ENCODE assay signal across 16 cellular contexts in the genomic region with DNA sequence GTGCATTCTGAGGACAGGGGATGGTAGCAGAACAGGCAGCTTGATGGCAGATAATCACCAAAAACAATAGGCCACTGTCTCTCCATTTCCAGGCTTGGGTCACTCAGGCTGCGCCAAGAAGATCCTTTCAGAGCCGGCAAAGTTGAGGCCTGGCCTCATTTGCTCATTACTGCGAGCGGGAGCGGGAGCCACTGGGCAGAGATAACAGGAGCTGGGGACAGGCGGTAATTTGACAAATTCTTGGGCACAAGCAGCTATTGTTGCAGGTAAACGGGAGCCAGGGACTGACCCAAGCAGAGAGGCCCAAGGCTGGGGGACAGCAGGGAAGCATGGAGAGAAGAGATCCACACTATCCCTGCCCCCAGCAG. TPM values are rescaled to one million over a fixed set of nuclear protein-coding genes. Genes with fewer than 3 reads are reported as not detected.
A peak's percentile ranks its signal among the peaks of the same experiment; 100 is the strongest.
DNase-seq lines count a peak whose midpoint lies in the region; ATAC-seq, FAIRE-seq and TF ChIP-seq lines count a peak whose summit lies in the region.
"Had no signal": no experiment of that assay in that cellular context is flagged by ENCODE, and none has a peak within 500 bp of the region (broad histone marks: within the 10 kb centered on the region; RNA-seq: fewer than 3 reads in every experiment).

No MANE protein-coding gene starts in this region.

- no peak for FAIRE-seq in K562 (lab: Jason Lieb, UNC)
- FAIRE-seq: GM12892 had no signal

- BruUV-seq in K562 (replicated peaks; lab: Mats Ljungman, UMichigan), result no TSS peak

- H2AFZ ChIP-seq in K562 (ENCODE audit: low read depth, low read length), result no peak overlapping the region

- H3K4me1 Mint-ChIP-seq in stimulated activated naive CD8-positive, alpha-beta T cell treated with anti-CD3 and anti-CD28 coated beads, Interleukin-15, amount 100 ng/mL, for 72 hours, result peaks cover 42% of the 10 kb centered on the region

- intact Hi-C loops in K562 (cut with micrococcal nuclease), result no loop called here

- H4K20me1 ChIP-seq in K562 (replicated peaks; ENCODE audit: control insufficient read depth, insufficient read depth, low read length), result peaks cover 34% of the 10 kb centered on the region

- in situ Hi-C loops in HAP-1 (cut with MboI; ENCODE audit: low sequenced_read_pairs) (no loop called here), K562 (cut with MboI) (no loop called here), KBM-7 (cut with MboI; ENCODE audit: low pct_unique_long_range_greater_than_20kb, low sequenced_read_pairs) (no loop called here)

- TF ChIP-seq CTCF in K562 (IDR thresholded peaks at IDR 0.05 in 2 of 3, conservative IDR thresholded peaks at IDR 0.05 in 1 of 3; ENCODE audit: insufficient read depth in 2 of 3, low read depth in 1 of 3, low read length in 3 of 3) (no peak), retinal pigment epithelial cell (conservative IDR thresholded peaks at IDR 0.05; ENCODE audit: low read depth, low read length) (no peak)

- peaks cover 6% of the 10 kb centered on the region for H3K9me1 ChIP-seq in K562 (ENCODE audit: control insufficient read depth, insufficient read depth, low read length)

- H3K27me3 ChIP-seq in HAP-1 (ENCODE audit: low read depth) (no peaks in the 10 kb centered on the region), K562 (ENCODE audit: control insufficient read depth in 2 of 2, insufficient read depth in 2 of 2, low read length in 2 of 2) (peaks cover 54 to 82% of the 10 kb centered on the region in 2 experiments)

- H3K4me3 Mint-ChIP-seq in stimulated activated naive CD8-positive, alpha-beta T cell treated with anti-CD3 and anti-CD28 coated beads, Interleukin-15, amount 100 ng/mL, for 72 hours, result peak overlapping the region in 1 of 2 donors; percentile 50

- H3K9me3 ChIP-seq in HAP-1, result no peaks in the 10 kb centered on the region
- H3K9me3 ChIP-seq in K562 (replicated peaks; ENCODE audit: control insufficient read depth, insufficient read depth, low read depth, low read length), result no peaks in the 10 kb centered on the region
- H3K9me3 ChIP-seq: MG63 had no signal

- H3K4me2 ChIP-seq in K562 (ENCODE audit: insufficient read depth, low read length), result no peak overlapping the region

- ATAC-seq in K562, result peak; percentile 23
- ATAC-seq in stimulated activated naive CD8-positive, alpha-beta T cell treated with anti-CD3 and anti-CD28 coated beads, Interleukin-15, amount 100 ng/mL, for 72 hours, result no peak

- no peak overlapping the region for H3K27ac Mint-ChIP-seq in stimulated activated naive CD8-positive, alpha-beta T cell treated with anti-CD3 and anti-CD28 coated beads, Interleukin-15, amount 100 ng/mL, for 72 hours

- TF ChIP-seq RAD21 in K562 (CRISPR knock-in tag; conservative IDR thresholded peaks at IDR 0.05 in 1 of 2, IDR thresholded peaks at IDR 0.05 in 1 of 2), result no peak

- no peak for TF ChIP-seq POLR2A in K562 (conservative IDR thresholded peaks at IDR 0.05)

- no peaks in the 10 kb centered on the region for H3K79me2 ChIP-seq in K562 (ENCODE audit: control insufficient read depth, insufficient read depth, low read length)

- H3K9me3 Mint-ChIP-seq in stimulated activated naive CD8-positive, alpha-beta T cell treated with anti-CD3 and anti-CD28 coated beads, Interleukin-15, amount 100 ng/mL, for 72 hours, result no peaks in the 10 kb centered on the region

- WGBS in K562 (ENCODE audit: insufficient coverage, low coverage, missing lambda C conversion rate), result 0% methylated on average over 7 of the region's 7 CpGs

- CTCF ChIA-PET in K562 (lab: Yijun Ruan, JAX; ENCODE audit: low intra/inter-chr PET ratio), result no interaction called here

- peaks cover 90% of the 10 kb centered on the region for H3K27me3 Mint-ChIP-seq in stimulated activated naive CD8-positive, alpha-beta T cell treated with anti-CD3 and anti-CD28 coated beads, Interleukin-15, amount 100 ng/mL, for 72 hours

- H3K27ac ChIP-seq in K562 (ENCODE audit: extremely low read depth, low read depth, low read length), result no peak overlapping the region
- H3K27ac ChIP-seq: coronary artery had no signal

- POLR2A ChIA-PET in K562 (lab: Yijun Ruan, JAX), result interaction anchor here (0.8 to 3.0 kb wide), 6 partner anchors 8 to 166 kb away, joined by 3 to 12 read pairs (median 4); partner anchors contain the start of gene RPLP0

- no peak overlapping the region for H3K9ac ChIP-seq in K562 (ENCODE audit: insufficient read depth in 1 of 2, low read depth in 2 of 2, low read length in 2 of 2)

- no peak for TF ChIP-seq EP300 in K562 (IDR thresholded peaks at IDR 0.05; ENCODE audit: low read length)

- H3K36me3 ChIP-seq in HAP-1 (replicated peaks) (peaks cover 48% of the 10 kb centered on the region), K562 (ENCODE audit: control insufficient read depth, insufficient read depth, low read length) (no peaks in the 10 kb centered on the region)
- H3K36me3 ChIP-seq: MG63 had no signal

- H3K4me1 ChIP-seq in HAP-1 (peaks cover 27% of the 10 kb centered on the region), K562 (replicated peaks in 1 of 2; ENCODE audit: control insufficient read depth in 2 of 2, insufficient read depth in 2 of 2, low read length in 2 of 2) (peaks cover 0 to 21% of the 10 kb centered on the region in 2 experiments; a peak in 2 of 5 replicates)

- peak overlapping the region; percentile 44 for H3K4me3 ChIP-seq in HAP-1
- no peak overlapping the region for H3K4me3 ChIP-seq in K562
- H3K4me3 ChIP-seq in retinal pigment epithelial cell (ENCODE audit: low read length), result peak overlapping the region; percentile 59
- H3K4me3 ChIP-seq: coronary artery, MG63 had no signal

- DNase-seq in HAP-1 (ENCODE audit: low spot score in 2 of 2) (no peak), K562 (ENCODE audit: extremely low read depth in 1 of 4, low spot score in 3 of 4) (no peak), medulla oblongata (ENCODE audit: extremely low spot score) (peak; percentile 44), retinal pigment epithelial cell (ENCODE audit: low read depth) (no peak), KBM-7 (no peak), NCI-H82 treated with DMSO at 0.1 percent for 48 hours (lab: John Stamatoyannopoulos, UW; ENCODE audit: unreplicated experiment) (no peak)
- no peak for DNase-seq in stimulated activated naive CD8-positive, alpha-beta T cell treated with anti-CD3 and anti-CD28 coated beads, Interleukin-15, amount 100 ng/mL, for 72 hours
- DNase-seq: activated T-cell treated with anti-CD3 and anti-CD28 coated beads, Interleukin-2, amount 50 U/mL, for 1 hour; hippocampal formation; MG63; NCI-H2029 had no signal

RNA-seq across cellular contexts. Expression of gene MSI1, which starts 2.1 kb away (rescaled TPM):
- total RNA-seq in K562 (2011; cell fraction: chromatin; rRNA removed; ENCODE audit: low replicate concordance), result not detected in 2 replicates
- not detected in 2 replicates for total RNA-seq in K562 (2011; cell fraction: nucleolus; rRNA removed)
- total RNA-seq in K562 (2011; cell fraction: nucleoplasm; rRNA removed), result not detected in 2 replicates
- total RNA-seq in K562 (2014; rRNA removed), result not detected in 2 replicates
- total RNA-seq in K562 (2014; rRNA removed; fragmentation: Illumina TruSeq; extraction: Trizol), result not detected in 2 replicates
- not detected in 2 replicates for total RNA-seq in K562 (2015; rRNA removed; fragmentation: Illumina TruSeq; extraction: Trizol)
- total RNA-seq in K562 (2021), result 0.16 TPM in 2 replicates
- polyA plus RNA-seq in K562 (2011; rRNA removed), result 0.04 TPM in 1 of 2 replicates, not detected in the other
- 0.03 TPM in 1 of 2 replicates, not detected in the other for polyA plus RNA-seq in K562 (2011; cell fraction: cytosol; rRNA removed)
- 0.04 and 0.06 TPM in 2 replicates for polyA plus RNA-seq in K562 (2011; cell fraction: nucleus; rRNA removed)
- polyA plus RNA-seq in K562 (2012), result 0.04 TPM in 1 of 2 replicates, not detected in the other
- polyA plus RNA-seq in K562 (2014; fragmentation: Illumina TruSeq; extraction: Trizol), result not detected in 2 replicates
- not detected for polyA plus RNA-seq in K562 (2014; fragmentation: Nextera tagmentation; extraction: Ambion mirVana)
- not detected in 2 replicates for polyA plus RNA-seq in K562 (2014; rRNA removed)
- 0.33 TPM in 1 of 2 replicates, not detected in the other for polyA minus RNA-seq in K562 (2011; rRNA and poly(A)+ RNA removed)
- polyA minus RNA-seq in K562 (2011; cell fraction: cytosol; rRNA and poly(A)+ RNA removed), result not detected in 2 replicates
- not detected in 2 replicates for polyA minus RNA-seq in K562 (2011; cell fraction: nucleus; rRNA and poly(A)+ RNA removed)
- total RNA-seq: RPMI7951 had no signal
- polyA plus RNA-seq: CD14-positive monocyte had no signal

RNA-seq across cellular contexts. Expression of gene PLA2G1B, which starts 39.3 kb away (rescaled TPM):
- not detected in 2 replicates for total RNA-seq in K562 (2011; cell fraction: chromatin; rRNA removed; ENCODE audit: low replicate concordance)
- total RNA-seq in K562 (2011; cell fraction: nucleolus; rRNA removed), result not detected in 2 replicates
- not detected in 2 replicates for total RNA-seq in K562 (2011; cell fraction: nucleoplasm; rRNA removed)
- total RNA-seq in K562 (2014; rRNA removed) (not detected in 2 replicates), K562 (2014; rRNA removed; fragmentation: Illumina TruSeq; extraction: Trizol) (not detected in 2 replicates), K562 (2015; rRNA removed; fragmentation: Illumina TruSeq; extraction: Trizol) (not detected in 2 replicates), K562 (2021) (1.4 and 1.8 TPM in 2 replicates)
- polyA plus RNA-seq in K562 (2011; rRNA removed) (not detected in 2 replicates), K562 (2014; fragmentation: Illumina TruSeq; extraction: Trizol) (not detected in 2 replicates), K562 (2014; fragmentation: Nextera tagmentation; extraction: Ambion mirVana) (not detected), K562 (2014; rRNA removed) (not detected in 2 replicates)
- not detected in 2 replicates for polyA plus RNA-seq in K562 (2011; cell fraction: cytosol; rRNA removed)
- polyA plus RNA-seq in K562 (2011; cell fraction: nucleus; rRNA removed), result not detected in 2 replicates
- not detected in 2 replicates for polyA plus RNA-seq in K562 (2012)
- not detected in 2 replicates for polyA minus RNA-seq in K562 (2011; rRNA and poly(A)+ RNA removed)
- polyA minus RNA-seq in K562 (2011; cell fraction: cytosol; rRNA and poly(A)+ RNA removed), result not detected in 2 replicates
- not detected in 2 replicates for polyA minus RNA-seq in K562 (2011; cell fraction: nucleus; rRNA and poly(A)+ RNA removed)
- total RNA-seq: omental fat pad had no signal
- polyA plus RNA-seq: CD14-positive monocyte had no signal
